10 cellular contexts compared by ENCODE assay signal in genomic region chr1:21539933-21540332, GRCh38.
DNase-seq lines count a peak whose midpoint lies in the region; ATAC-seq and TF ChIP-seq lines count a peak whose summit lies in the region.
"Had no signal": no experiment of that assay in that cellular context is flagged by ENCODE, and none has a peak within 500 bp of the region (broad histone marks: within the 10 kb centered on the region; RNA-seq: fewer than 3 reads in every experiment).

No MANE protein-coding gene starts in this region.

- TF ChIP-seq CTCF in GM10248 (IDR thresholded peaks at IDR 0.05; ENCODE audit: control extremely low read depth, extremely low read depth, low read depth, missing control alignments), result no peak

- CTCF ChIA-PET in GM10248 (lab: Yijun Ruan, JAX), result no interaction called here

- ATAC-seq in HG03045 (IDR thresholded peaks at IDR 0.05; ENCODE audit: unreplicated experiment), result no peak
- ATAC-seq in HG02870 (IDR thresholded peaks at IDR 0.05; ENCODE audit: unreplicated experiment), result no peak
- ATAC-seq: mucosa of descending colon had no signal

- DNase-seq in NCI-H748 (lab: John Stamatoyannopoulos, UW; ENCODE audit: unreplicated experiment) (peak; percentile 7), NCI-H748 treated with DMSO at 0.1 percent for 48 hours (lab: John Stamatoyannopoulos, UW) (no peak), RPMI8226 (peak; percentile 67), fibroblast of peridontal ligament (ENCODE audit: extremely low read depth) (peak; percentile 8), GM10248 (ENCODE audit: extremely low spot score) (no peak)
- DNase-seq in stimulated activated CD8-positive, alpha-beta memory T cell treated with anti-CD3 and anti-CD28 coated beads, Interleukin-4, amount 100 ng/mL, for 48 hours, result peak; percentile 31
- DNase-seq: activated CD4-positive, alpha-beta T cell treated with anti-CD3 and anti-CD28 coated beads, Interleukin-2, amount 10 ng/mL, durations not matched to agents 24 days and 14 days had no signal

- POLR2A ChIA-PET in GM10248 (lab: Yijun Ruan, JAX), result no interaction called here

Comparison
In these comparisons a context has a peak if more than half of its experiments do, and no peak if none do; other contexts are left out.
1. DNase-seq: peak in NCI-H748 (single experiment), RPMI8226 (single experiment), fibroblast of peridontal ligament (single experiment) and stimulated activated CD8-positive, alpha-beta memory T cell treated with anti-CD3 and anti-CD28 coated beads, Interleukin-4, amount 100 ng/mL, for 48 hours (single experiment); none in NCI-H748 treated with DMSO at 0.1 percent for 48 hours (single experiment) and GM10248 (single experiment).